Comparison of ENCODE assay signal across 30 cellular contexts in the genomic region with DNA sequence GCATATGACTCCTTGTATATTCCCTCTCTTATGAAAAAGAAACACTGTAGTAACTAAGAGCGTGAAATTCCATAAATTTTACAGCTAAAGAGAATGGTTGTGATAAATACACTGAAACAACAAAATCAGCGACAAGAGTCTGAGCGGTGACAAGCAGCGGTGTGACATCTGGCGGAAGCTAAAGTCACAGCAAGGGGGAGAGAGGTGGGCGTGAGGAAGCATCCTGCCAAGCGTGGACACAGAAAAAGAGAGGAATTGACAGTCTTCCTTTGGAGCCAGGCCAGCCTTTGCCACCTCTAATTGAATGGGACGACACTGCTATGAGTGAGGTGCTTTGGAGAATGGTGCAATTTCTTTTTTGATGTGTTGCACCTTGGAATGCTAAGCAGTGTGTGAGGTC. TPM values are rescaled to one million over a fixed set of nuclear protein-coding genes. Genes with fewer than 3 reads are reported as not detected.
"Had no signal": no experiment of that assay in that cellular context is flagged by ENCODE, and none has a peak within 500 bp of the region (broad histone marks: within the 10 kb centered on the region; RNA-seq: fewer than 3 reads in every experiment).

No MANE protein-coding gene starts in this region.

- H3K27me3 ChIP-seq: Peyer's patch, SJSA1 had no signal

- H3K9me3 ChIP-seq: Peyer's patch, SJSA1, SK-N-SH had no signal

- H3K9ac ChIP-seq: SK-N-SH had no signal

- DNase-seq: activated CD4-positive, alpha-beta memory T cell treated with anti-CD3 and anti-CD28 coated beads for 36 hours; activated CD4-positive, alpha-beta T cell treated with anti-CD3 and anti-CD28 coated beads, Interleukin-2, amount 50 U/mL, for 1 hour; activated CD8-positive, alpha-beta memory T cell treated with anti-CD3 and anti-CD28 coated beads, Interleukin-2, amount 50 U/mL, for 4 hours; activated gamma-delta T cell treated with Interleukin-2 at 50 U/mL for 16 hours; activated naive CD4-positive, alpha-beta T cell treated with anti-CD3 and anti-CD28 coated beads, Interleukin-2, amount 50 U/mL, for 16 hours; activated naive CD8-positive, alpha-beta T cell treated with anti-CD3 and anti-CD28 coated beads for 36 hours; activated T-cell treated with anti-CD3 and anti-CD28 coated beads for 4 hours; activated T-cell treated with anti-CD3 and anti-CD28 coated beads, Interleukin-2, amount 50 U/mL, for 4 hours; amniotic stem cell; aorta; NCI-H1105; NCI-H1417 treated with DMSO at 0.1 percent for 48 hours; NCI-H187 treated with DMSO at 0.1 percent for 48 hours; NCI-H446; NCI-H510A treated with DMSO at 0.1 percent for 48 hours; NCI-H526 treated with DMSO at 0.1 percent for 48 hours; NCI-H82; NK-92 treated with Interleukin-12 subunit alpha and Interleukin-12 subunit beta, amount 100 ng/mL, for 24 hours; PC-3; Peyer's patch; RPMI8226; SHP77 treated with DMSO at 0.1 percent for 48 hours; SK-N-SH had no signal

- H3K4me3 Mint-ChIP-seq: activated CD4-positive, alpha-beta memory T cell treated with anti-CD3 and anti-CD28 coated beads for 36 hours; activated naive CD8-positive, alpha-beta T cell treated with anti-CD3 and anti-CD28 coated beads for 36 hours; activated T-cell treated with anti-CD3 and anti-CD28 coated beads, Interleukin-2, amount 50 U/mL, for 4 hours; activated T-helper 1 cell treated with anti-CD3 and anti-CD28 coated beads, Interleukin-12 subunit alpha, Interleukin-12 subunit beta, Interleukin-2, Interleukin-4 antibody, amounts not matched to agents 30 ng/mL and 10 ng/mL and 1 ng/mL, durations not matched to agents 14 hours and 24 hours and 36 hours; central memory CD8-positive, alpha-beta T cell; T-helper 1 cell treated with Interleukin-12 subunit alpha and Interleukin-12 subunit beta and Interleukin-4 antibody, amounts not matched to agents 30 μg/mL and 1 μg/mL, for 36 hours; T-helper 2 cell treated with Interferon-gamma antibody and Interleukin-4, amounts not matched to agents 5 μg/mL and 100 μg/mL, for 36 hours had no signal

- H3K4me3 ChIP-seq: cardiac muscle cell, Peyer's patch, SJSA1 had no signal

- H3K27ac Mint-ChIP-seq: activated CD4-positive, alpha-beta memory T cell treated with anti-CD3 and anti-CD28 coated beads for 36 hours; activated naive CD8-positive, alpha-beta T cell treated with anti-CD3 and anti-CD28 coated beads for 36 hours; activated T-helper 1 cell treated with anti-CD3 and anti-CD28 coated beads, Interleukin-12 subunit alpha, Interleukin-12 subunit beta, Interleukin-2, Interleukin-4 antibody, amounts not matched to agents 30 ng/mL and 10 ng/mL and 1 ng/mL, durations not matched to agents 14 hours and 24 hours and 36 hours; T-helper 1 cell treated with Interleukin-12 subunit alpha and Interleukin-12 subunit beta and Interleukin-4 antibody, amounts not matched to agents 30 μg/mL and 1 μg/mL, for 36 hours; T-helper 2 cell treated with Interferon-gamma antibody and Interleukin-4, amounts not matched to agents 5 μg/mL and 100 μg/mL, for 36 hours had no signal

- H3K27ac ChIP-seq: cardiac muscle cell, Peyer's patch, SJSA1 had no signal

- H3K4me1 ChIP-seq: Peyer's patch, SJSA1 had no signal

- H3K27me3 Mint-ChIP-seq: activated CD4-positive, alpha-beta memory T cell treated with anti-CD3 and anti-CD28 coated beads for 36 hours; activated naive CD8-positive, alpha-beta T cell treated with anti-CD3 and anti-CD28 coated beads for 36 hours; central memory CD8-positive, alpha-beta T cell had no signal

- H3K9me3 Mint-ChIP-seq: activated CD4-positive, alpha-beta memory T cell treated with anti-CD3 and anti-CD28 coated beads for 36 hours; activated naive CD8-positive, alpha-beta T cell treated with anti-CD3 and anti-CD28 coated beads for 36 hours; activated T-cell treated with anti-CD3 and anti-CD28 coated beads, Interleukin-2, amount 50 U/mL, for 4 hours; activated T-helper 1 cell treated with anti-CD3 and anti-CD28 coated beads, Interleukin-12 subunit alpha, Interleukin-12 subunit beta, Interleukin-2, Interleukin-4 antibody, amounts not matched to agents 30 ng/mL and 10 ng/mL and 1 ng/mL, durations not matched to agents 14 hours and 24 hours and 36 hours; central memory CD8-positive, alpha-beta T cell; T-helper 1 cell treated with Interleukin-12 subunit alpha and Interleukin-12 subunit beta and Interleukin-4 antibody, amounts not matched to agents 30 μg/mL and 1 μg/mL, for 36 hours; T-helper 2 cell treated with Interferon-gamma antibody and Interleukin-4, amounts not matched to agents 5 μg/mL and 100 μg/mL, for 36 hours had no signal

RNA-seq across cellular contexts. Expression of gene TFAP2E, which starts 42.3 kb away (rescaled TPM):
- total RNA-seq: M059J, SJSA1 had no signal
- polyA plus RNA-seq: cardiac muscle cell had no signal
